23 cellular contexts compared by ENCODE assay signal in genomic region chr17:41071606-41072375, GRCh38. TPM values are rescaled to one million over a fixed set of nuclear protein-coding genes. Genes with fewer than 3 reads are reported as not detected.
"Had no signal": no experiment of that assay in that cellular context is flagged by ENCODE, and none has a peak within 500 bp of the region (broad histone marks: within the 10 kb centered on the region; RNA-seq: fewer than 3 reads in every experiment).

No MANE protein-coding gene starts in this region.

- DNase-seq: activated CD4-positive, alpha-beta T cell treated with anti-CD3 and anti-CD28 coated beads, Interleukin-2, amount 50 U/mL, for 4 hours; activated CD4-positive, CD25-positive, alpha-beta regulatory T cell treated with anti-CD3 and anti-CD28 coated beads, Interleukin-2, amount 50 U/mL, for 72 hours; activated naive CD4-positive, alpha-beta T cell treated with Interleukin-2 at 50 U/mL for 16 hours; activated naive CD8-positive, alpha-beta T cell treated with anti-CD3 and anti-CD28 coated beads, Interleukin-2, amount 50 U/mL, for 24 hours; activated T-cell treated with anti-CD3 and anti-CD28 coated beads for 4 hours; dermis blood vessel endothelial cell; effector memory CD8-positive, alpha-beta T cell; foreskin melanocyte; heart left ventricle; immature natural killer cell; mesendoderm; nucleus accumbens; sigmoid colon; stimulated activated CD4-positive, alpha-beta T cell treated with anti-CD3 and anti-CD28 coated beads, Interleukin-12 subunit alpha, Interleukin-12 subunit beta, amount 100 ng/mL, for 4 hours; stimulated activated CD4-positive, alpha-beta T cell treated with anti-CD3 and anti-CD28 coated beads, Interleukin-2, amount 100 ng/mL, for 24 hours had no signal

- H3K4me3 ChIP-seq: ascending aorta, heart left ventricle, sigmoid colon had no signal

- H3K27ac ChIP-seq: ascending aorta, heart left ventricle, sigmoid colon had no signal

- H3K4me1 ChIP-seq: ascending aorta, heart left ventricle, sigmoid colon had no signal

- H3K4me3 Mint-ChIP-seq: activated naive CD8-positive, alpha-beta T cell treated with anti-CD3 and anti-CD28 coated beads, Interleukin-2, amount 50 U/mL, for 24 hours; activated T-helper 17 cell treated with anti-CD3 and anti-CD28 coated beads, Interleukin-2, amount 50 U/mL, for 72 hours; effector memory CD8-positive, alpha-beta T cell; immature natural killer cell; natural killer cell treated with Interleukin-12 subunit alpha and Interleukin-12 subunit beta and Interleukin-15 and Interleukin-18, amount 100 ng/mL, for 72 hours had no signal

- H3K9me3 ChIP-seq: ascending aorta, heart left ventricle, sigmoid colon had no signal

- H3K4me1 Mint-ChIP-seq: activated naive CD8-positive, alpha-beta T cell treated with anti-CD3 and anti-CD28 coated beads, Interleukin-2, amount 50 U/mL, for 24 hours; activated T-helper 17 cell treated with anti-CD3 and anti-CD28 coated beads, Interleukin-2, amount 50 U/mL, for 72 hours had no signal

- H3K9me3 Mint-ChIP-seq: activated naive CD8-positive, alpha-beta T cell treated with anti-CD3 and anti-CD28 coated beads, Interleukin-2, amount 50 U/mL, for 24 hours; activated T-helper 17 cell treated with anti-CD3 and anti-CD28 coated beads, Interleukin-2, amount 50 U/mL, for 72 hours; effector memory CD8-positive, alpha-beta T cell; natural killer cell treated with Interleukin-12 subunit alpha and Interleukin-12 subunit beta and Interleukin-15 and Interleukin-18, amount 100 ng/mL, for 72 hours had no signal

- H3K36me3 ChIP-seq: ascending aorta, heart left ventricle, sigmoid colon had no signal

- H3K36me3 Mint-ChIP-seq: immature natural killer cell; natural killer cell treated with Interleukin-12 subunit alpha and Interleukin-12 subunit beta and Interleukin-15 and Interleukin-18, amount 100 ng/mL, for 72 hours had no signal

- ATAC-seq: activated naive CD8-positive, alpha-beta T cell treated with anti-CD3 and anti-CD28 coated beads, Interleukin-2, amount 50 U/mL, for 24 hours; activated T-helper 17 cell treated with anti-CD3 and anti-CD28 coated beads, Interleukin-2, amount 50 U/mL, for 72 hours; effector memory CD8-positive, alpha-beta T cell; heart left ventricle had no signal

- H3K27me3 ChIP-seq: ascending aorta, sigmoid colon had no signal

- H3K27ac Mint-ChIP-seq: activated naive CD8-positive, alpha-beta T cell treated with anti-CD3 and anti-CD28 coated beads, Interleukin-2, amount 50 U/mL, for 24 hours; activated T-helper 17 cell treated with anti-CD3 and anti-CD28 coated beads, Interleukin-2, amount 50 U/mL, for 72 hours; effector memory CD8-positive, alpha-beta T cell; immature natural killer cell; natural killer cell treated with Interleukin-12 subunit alpha and Interleukin-12 subunit beta and Interleukin-15 and Interleukin-18, amount 100 ng/mL, for 72 hours had no signal

RNA-seq across cellular contexts. Expression of gene KRTAP2-4, which starts 6.1 kb away (rescaled TPM):
- total RNA-seq: activated T-helper 17 cell treated with anti-CD3 and anti-CD28 coated beads, Interleukin-2, amount 50 U/mL, for 72 hours; ascending aorta; chondrocyte; dermis blood vessel endothelial cell; heart left ventricle; natural killer cell treated with Interleukin-12 subunit alpha and Interleukin-12 subunit beta and Interleukin-15 and Interleukin-18, amount 100 ng/mL, for 72 hours; posterior vena cava; sigmoid colon; T-helper 2 cell treated with Interferon-gamma antibody and Interleukin-4, amounts not matched to agents 100 ng/mL and 5 ng/mL, for 36 hours; ureter had no signal
- polyA plus RNA-seq: heart left ventricle, immature natural killer cell, sigmoid colon, thymus had no signal

RNA-seq across cellular contexts. Expression of gene KRTAP2-3, which starts 11.9 kb away (rescaled TPM):
- total RNA-seq: activated T-helper 17 cell treated with anti-CD3 and anti-CD28 coated beads, Interleukin-2, amount 50 U/mL, for 72 hours; ascending aorta; chondrocyte; dermis blood vessel endothelial cell; heart left ventricle; natural killer cell treated with Interleukin-12 subunit alpha and Interleukin-12 subunit beta and Interleukin-15 and Interleukin-18, amount 100 ng/mL, for 72 hours; posterior vena cava; sigmoid colon; T-helper 2 cell treated with Interferon-gamma antibody and Interleukin-4, amounts not matched to agents 100 ng/mL and 5 ng/mL, for 36 hours; ureter had no signal
- polyA plus RNA-seq: heart left ventricle, immature natural killer cell, sigmoid colon had no signal

RNA-seq across cellular contexts. Expression of gene KRTAP4-7, which starts 12.2 kb away (rescaled TPM):
- total RNA-seq: activated T-helper 17 cell treated with anti-CD3 and anti-CD28 coated beads, Interleukin-2, amount 50 U/mL, for 72 hours; ascending aorta; chondrocyte; dermis blood vessel endothelial cell; heart left ventricle; natural killer cell treated with Interleukin-12 subunit alpha and Interleukin-12 subunit beta and Interleukin-15 and Interleukin-18, amount 100 ng/mL, for 72 hours; posterior vena cava; sigmoid colon; T-helper 2 cell treated with Interferon-gamma antibody and Interleukin-4, amounts not matched to agents 100 ng/mL and 5 ng/mL, for 36 hours; ureter had no signal
- polyA plus RNA-seq: heart left ventricle, immature natural killer cell, sigmoid colon, thymus had no signal

RNA-seq across cellular contexts. Expression of gene KRTAP2-2, which starts 16.8 kb away (rescaled TPM):
- total RNA-seq: activated T-helper 17 cell treated with anti-CD3 and anti-CD28 coated beads, Interleukin-2, amount 50 U/mL, for 72 hours; ascending aorta; chondrocyte; dermis blood vessel endothelial cell; heart left ventricle; natural killer cell treated with Interleukin-12 subunit alpha and Interleukin-12 subunit beta and Interleukin-15 and Interleukin-18, amount 100 ng/mL, for 72 hours; posterior vena cava; sigmoid colon; T-helper 2 cell treated with Interferon-gamma antibody and Interleukin-4, amounts not matched to agents 100 ng/mL and 5 ng/mL, for 36 hours; ureter had no signal
- polyA plus RNA-seq: heart left ventricle, immature natural killer cell, sigmoid colon, thymus had no signal

RNA-seq across cellular contexts. Expression of gene KRTAP2-1, which starts 24.7 kb away (rescaled TPM):
- total RNA-seq: activated T-helper 17 cell treated with anti-CD3 and anti-CD28 coated beads, Interleukin-2, amount 50 U/mL, for 72 hours; ascending aorta; chondrocyte; dermis blood vessel endothelial cell; heart left ventricle; natural killer cell treated with Interleukin-12 subunit alpha and Interleukin-12 subunit beta and Interleukin-15 and Interleukin-18, amount 100 ng/mL, for 72 hours; posterior vena cava; sigmoid colon; T-helper 2 cell treated with Interferon-gamma antibody and Interleukin-4, amounts not matched to agents 100 ng/mL and 5 ng/mL, for 36 hours; ureter had no signal
- polyA plus RNA-seq: heart left ventricle, immature natural killer cell, sigmoid colon had no signal
